ENCODE assay signal across 23 cellular contexts in the genomic region with DNA sequence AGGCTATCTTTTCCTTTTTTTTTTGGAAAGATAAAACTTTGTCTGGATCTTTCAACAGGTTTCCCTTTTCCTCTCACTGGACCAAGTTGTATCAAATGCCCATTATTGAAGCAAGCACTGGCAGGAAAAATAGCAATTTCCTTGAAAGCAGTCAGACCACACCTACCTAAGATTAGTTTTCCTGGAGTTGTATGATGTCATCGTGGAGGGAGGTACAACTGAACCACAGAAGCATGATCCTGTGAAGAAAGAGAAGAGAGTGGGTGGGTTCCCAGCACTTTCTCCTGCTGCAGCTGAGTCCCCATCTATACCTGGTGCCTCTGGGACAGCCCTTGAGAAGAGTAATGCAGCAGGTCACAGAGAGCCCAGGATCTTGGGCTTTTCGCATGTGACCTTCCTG.
A peak's percentile ranks its signal among the peaks of the same experiment; 100 is the strongest.
DNase-seq lines count a peak whose midpoint lies in the region; ATAC-seq and TF ChIP-seq lines count a peak whose summit lies in the region.
"Had no signal": no experiment of that assay in that cellular context is flagged by ENCODE, and none has a peak within 500 bp of the region (broad histone marks: within the 10 kb centered on the region; RNA-seq: fewer than 3 reads in every experiment).

No MANE protein-coding gene starts in this region.

- peaks cover 27% of the 10 kb centered on the region for H3K27me3 Mint-ChIP-seq in chondrocyte (ENCODE audit: low read depth)

- POLR2A ChIA-PET in HEK293 (lab: Yijun Ruan, JAX) = no interaction called here

- H3K4me3 ChIP-seq in HEK293 (ENCODE audit: low read depth, low read length) (no peak overlapping the region), ascending aorta (peak overlapping the region in 1 of 2 donors; percentile 22)
- H3K4me3 ChIP-seq: A549; BLaER1 treated with 17β-estradiol and CSF1 and Interleukin-3, amounts not matched to agents 10 nM and 100 nM had no signal

- H3K9me3 Mint-ChIP-seq in chondrocyte (ENCODE audit: low read depth) = no peaks in the 10 kb centered on the region

- H3K27ac ChIP-seq in HEK293 (ENCODE audit: extremely low read depth, low read depth, low read length) (no peak overlapping the region), ascending aorta (peak overlapping the region in 1 of 2 donors; percentile 14)
- H3K27ac ChIP-seq: A549; BLaER1 treated with 17β-estradiol and CSF1 and Interleukin-3, amounts not matched to agents 10 nM and 100 nM had no signal

- peak; percentile 25 for DNase-seq in Daoy (ENCODE audit: low read depth)
- DNase-seq in chondrocyte (ENCODE audit: low spot score) = no peak
- peak; percentile 13 for DNase-seq in renal cortical epithelial cell (ENCODE audit: low read depth)
- DNase-seq in NCI-H510A treated with DMSO at 0.1 percent for 48 hours (lab: John Stamatoyannopoulos, UW) = no peak
- DNase-seq in mesenteric fat pad (ENCODE audit: low spot score) = no peak
- DNase-seq in ascending aorta (ENCODE audit: low spot score in 2 of 2) = no peak
- DNase-seq: 8988T; ACHN; AML-193; BE2C; CD4-positive, alpha-beta T cell; CD8-positive, alpha-beta memory T cell; DMS 273 treated with DMSO at 0.1 percent for 48 hours; DMS79; GF-D8; GOT3; H7; HCEC 1CT had no signal

- intact Hi-C loops in ascending aorta (cut with DNase I) = no loop called here

- TF ChIP-seq CTCF in HEK293 (tag by site-specific recombination; IDR thresholded peaks at IDR 0.05) (no peak), chondrocyte (IDR thresholded peaks at IDR 0.05) (no peak), ascending aorta (IDR thresholded peaks at IDR 0.05) (no peak)

- H3K4me1 ChIP-seq in HEK293 (ENCODE audit: control insufficient read depth, insufficient read depth, low read length) = no peaks in the 10 kb centered on the region
- H3K4me1 ChIP-seq in ascending aorta = peaks cover 0 to 10% of the 10 kb centered on the region in 2 donors
- H3K4me1 ChIP-seq: A549, BE2C had no signal

- no peaks in the 10 kb centered on the region for H3K36me3 Mint-ChIP-seq in chondrocyte (ENCODE audit: low read depth)
- H3K36me3 Mint-ChIP-seq: CD14-positive monocyte; CD8-positive, alpha-beta memory T cell had no signal

- peak overlapping the region; percentile 58 for H3K27ac Mint-ChIP-seq in chondrocyte (ENCODE audit: unreplicated experiment)
- H3K27ac Mint-ChIP-seq: CD14-positive monocyte; CD4-positive, alpha-beta T cell; CD8-positive, alpha-beta memory T cell had no signal

- CTCF ChIA-PET in HEK293 (lab: Yijun Ruan, JAX) = no interaction called here

- H3K4me1 Mint-ChIP-seq in chondrocyte (ENCODE audit: low read depth) = peaks cover 11% of the 10 kb centered on the region
- H3K4me1 Mint-ChIP-seq: CD14-positive monocyte; CD8-positive, alpha-beta memory T cell had no signal

- H3K9me3 ChIP-seq in HEK293 (ENCODE audit: control insufficient read depth, insufficient read depth, low read depth, low read length) = no peaks in the 10 kb centered on the region
- H3K9me3 ChIP-seq in ascending aorta = no peaks in the 10 kb centered on the region
- H3K9me3 ChIP-seq: BE2C; BLaER1 treated with 17β-estradiol and CSF1 and Interleukin-3, amounts not matched to agents 10 nM and 100 nM had no signal

- H3K4me3 Mint-ChIP-seq in chondrocyte (ENCODE audit: unreplicated experiment) = no peak overlapping the region
- H3K4me3 Mint-ChIP-seq: CD14-positive monocyte; CD4-positive, alpha-beta T cell; CD8-positive, alpha-beta memory T cell had no signal

- ATAC-seq in GM21717 (IDR thresholded peaks at IDR 0.05; ENCODE audit: unreplicated experiment) = no peak

- H3K27me3 ChIP-seq in ascending aorta = no peaks in the 10 kb centered on the region
- H3K27me3 ChIP-seq: BLaER1 treated with 17β-estradiol and CSF1 and Interleukin-3, amounts not matched to agents 10 nM and 100 nM had no signal

- H3K36me3 ChIP-seq in HEK293 (ENCODE audit: control insufficient read depth in 2 of 2, insufficient read depth in 1 of 2, low read length in 2 of 2) = no peaks in the 10 kb centered on the region
- no peaks in the 10 kb centered on the region for H3K36me3 ChIP-seq in ascending aorta
- H3K36me3 ChIP-seq: BE2C; BLaER1 treated with 17β-estradiol and CSF1 and Interleukin-3, amounts not matched to agents 10 nM and 100 nM had no signal

TF ChIP-seq in HEK293, 187 proteins besides CTCF, POLR2A, EP300 and RAD21:
- TF ChIP-seq, protein P1, sequence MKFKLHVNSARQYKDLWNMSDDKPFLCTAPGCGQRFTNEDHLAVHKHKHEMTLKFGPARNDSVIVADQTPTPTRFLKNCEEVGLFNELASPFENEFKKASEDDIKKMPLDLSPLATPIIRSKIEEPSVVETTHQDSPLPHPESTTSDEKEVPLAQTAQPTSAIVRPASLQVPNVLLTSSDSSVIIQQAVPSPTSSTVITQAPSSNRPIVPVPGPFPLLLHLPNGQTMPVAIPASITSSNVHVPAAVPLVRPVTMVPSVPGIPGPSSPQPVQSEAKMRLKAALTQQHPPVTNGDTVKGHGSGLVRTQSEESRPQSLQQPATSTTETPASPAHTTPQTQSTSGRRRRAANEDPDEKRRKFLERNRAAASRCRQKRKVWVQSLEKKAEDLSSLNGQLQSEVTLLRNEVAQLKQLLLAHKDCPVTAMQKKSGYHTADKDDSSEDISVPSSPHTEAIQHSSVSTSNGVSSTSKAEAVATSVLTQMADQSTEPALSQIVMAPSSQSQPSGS (tag by site-specific recombination; IDR thresholded peaks at IDR 0.05; ENCODE audit: low read depth) = peak; percentile 76
- TF ChIP-seq ZNF610 (tag by site-specific recombination; IDR thresholded peaks at IDR 0.05; ENCODE audit: borderline replicate concordance) (no peak), ZBTB49 (tag by site-specific recombination; IDR thresholded peaks at IDR 0.05; ENCODE audit: low read depth) (no peak), MZF1 (tag by site-specific recombination; IDR thresholded peaks at IDR 0.05; ENCODE audit: borderline replicate concordance) (no peak), ZNF571 (tag by site-specific recombination; IDR thresholded peaks at IDR 0.05) (no peak), BCL11A (tag by site-specific recombination; IDR thresholded peaks at IDR 0.05; ENCODE audit: low read depth) (no peak), ZNF549 (tag by site-specific recombination; IDR thresholded peaks at IDR 0.05) (no peak), PRDM4 (tag by site-specific recombination; IDR thresholded peaks at IDR 0.05) (no peak), ZNF174 (tag by site-specific recombination; IDR thresholded peaks at IDR 0.05) (no peak), ZNF792 (tag by site-specific recombination; IDR thresholded peaks at IDR 0.05) (no peak)
- TF ChIP-seq, protein P2, sequence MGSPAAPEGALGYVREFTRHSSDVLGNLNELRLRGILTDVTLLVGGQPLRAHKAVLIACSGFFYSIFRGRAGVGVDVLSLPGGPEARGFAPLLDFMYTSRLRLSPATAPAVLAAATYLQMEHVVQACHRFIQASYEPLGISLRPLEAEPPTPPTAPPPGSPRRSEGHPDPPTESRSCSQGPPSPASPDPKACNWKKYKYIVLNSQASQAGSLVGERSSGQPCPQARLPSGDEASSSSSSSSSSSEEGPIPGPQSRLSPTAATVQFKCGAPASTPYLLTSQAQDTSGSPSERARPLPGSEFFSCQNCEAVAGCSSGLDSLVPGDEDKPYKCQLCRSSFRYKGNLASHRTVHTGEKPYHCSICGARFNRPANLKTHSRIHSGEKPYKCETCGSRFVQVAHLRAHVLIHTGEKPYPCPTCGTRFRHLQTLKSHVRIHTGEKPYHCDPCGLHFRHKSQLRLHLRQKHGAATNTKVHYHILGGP (tag by site-specific recombination; IDR thresholded peaks at IDR 0.05) = peak; percentile 79

Comparison
In these comparisons a context has a peak if more than half of its experiments do, and no peak if none do; other contexts are left out.
1. DNase-seq: peak in Daoy (single experiment) and renal cortical epithelial cell (single experiment); none in chondrocyte (single experiment), NCI-H510A treated with DMSO at 0.1 percent for 48 hours (single experiment), mesenteric fat pad (single experiment) and ascending aorta (0 of 2).